ENCODE assay signal across 16 cellular contexts in the genomic region with DNA sequence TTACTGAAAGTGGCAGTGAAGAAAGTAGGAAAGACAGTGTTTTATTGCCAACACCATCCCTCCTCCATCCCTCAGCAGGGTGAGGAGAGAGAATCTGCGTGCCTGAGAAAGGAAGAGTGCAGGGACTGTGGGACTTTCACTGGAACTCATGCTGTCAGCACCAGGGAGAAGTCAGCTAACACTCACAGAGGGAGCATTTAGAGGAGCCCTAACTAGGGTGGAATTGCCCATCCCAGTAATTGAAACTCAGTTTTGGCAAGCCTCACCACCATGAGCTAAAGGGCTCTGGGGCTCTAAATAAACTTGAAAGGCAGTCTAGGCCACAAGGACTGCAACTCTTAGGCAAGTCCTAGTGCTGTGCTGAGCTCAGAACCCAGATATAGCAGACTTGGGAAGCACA.
DNase-seq lines count a peak whose midpoint lies in the region; ATAC-seq and TF ChIP-seq lines count a peak whose summit lies in the region.
"Had no signal": no experiment of that assay in that cellular context is flagged by ENCODE, and none has a peak within 500 bp of the region (broad histone marks: within the 10 kb centered on the region; RNA-seq: fewer than 3 reads in every experiment).

No MANE protein-coding gene starts in this region.

- no peak overlapping the region for H3K9ac ChIP-seq in DND-41 (ENCODE audit: low read depth, low read length)

- H3K4me2 ChIP-seq in DND-41 (ENCODE audit: insufficient read depth, low read length), result no peak overlapping the region

- H3K27me3 ChIP-seq in DND-41 (ENCODE audit: insufficient read depth, low read length, poor library complexity) (no peaks in the 10 kb centered on the region), left lung (no peaks in the 10 kb centered on the region), right cardiac atrium (ENCODE audit: control insufficient read depth, insufficient read depth) (no peaks in the 10 kb centered on the region)
- H3K27me3 ChIP-seq: BE2C had no signal

- in situ Hi-C loops in GM13976 (cut with MboI; ENCODE audit: low sequenced_read_pairs, unreplicated experiment), result no loop called here

- H4K20me1 ChIP-seq in DND-41 (ENCODE audit: insufficient read depth, low read length), result no peaks in the 10 kb centered on the region

- WGBS in right cardiac atrium, result 40% methylated on average over 1 of the region's 1 CpG

- H3K4me3 ChIP-seq in DND-41 (ENCODE audit: low read depth in 1 of 2, low read length in 2 of 2) (no peak overlapping the region), choroid plexus epithelial cell (ENCODE audit: low read depth, low read length) (no peak overlapping the region), fibroblast of the aortic adventitia (ENCODE audit: low read depth, low read length) (no peak overlapping the region), left lung (no peak overlapping the region), right cardiac atrium (ENCODE audit: low read length) (no peak overlapping the region)

- intact Hi-C loops in left lung (cut with DNase I), result no loop called here
- intact Hi-C loops in right cardiac atrium (cut with DNase I), result no loop called here

- peak overlapping the region; percentile 58 for H3K27ac ChIP-seq in DND-41 (ENCODE audit: low read length)
- H3K27ac ChIP-seq in left lung, result no peak overlapping the region
- H3K27ac ChIP-seq in right cardiac atrium (ENCODE audit: low read length), result no peak overlapping the region
- H3K27ac ChIP-seq: C4-2B had no signal

- peak; percentile 7; the same call in 1 of the 3 replicates for ATAC-seq in DND-41 (ENCODE audit: insufficient read depth, low read depth)
- ATAC-seq in left lung, result no peak
- ATAC-seq in right cardiac atrium, result no peak

- peak overlapping the region; percentile 32 for H2AFZ ChIP-seq in DND-41 (ENCODE audit: low read depth, low read length)

- H3K36me3 ChIP-seq in DND-41 (ENCODE audit: insufficient read depth, low read length) (no peaks in the 10 kb centered on the region), left lung (no peaks in the 10 kb centered on the region)
- H3K36me3 ChIP-seq: BE2C had no signal

- H3K79me2 ChIP-seq in DND-41 (ENCODE audit: insufficient read depth, low read length), result no peaks in the 10 kb centered on the region

- DNase-seq in DND-41 (no peak), choroid plexus epithelial cell (ENCODE audit: low read depth) (peak; percentile 24), fibroblast of the aortic adventitia (ENCODE audit: low read depth) (peak; percentile 35), left lung (no peak), GM13976 (ENCODE audit: low spot score) (no peak), RPMI8226 (no peak), right cardiac atrium (no peak)
- DNase-seq: ACHN; BE2C; CD4-positive, alpha-beta memory T cell; DMS153; DMS79 treated with DMSO at 0.1 percent for 48 hours; H7; Kasumi-1; KBM-7 had no signal

- H3K9me3 ChIP-seq in DND-41 (ENCODE audit: insufficient read depth, low read length, severe bottlenecking) (peaks cover 8% of the 10 kb centered on the region), left lung (peaks cover 0 to 8% of the 10 kb centered on the region in 2 donors), right cardiac atrium (ENCODE audit: control insufficient read depth, low read length) (peaks cover 2% of the 10 kb centered on the region)
- H3K9me3 ChIP-seq: BE2C had no signal

- H3K4me1 ChIP-seq in DND-41 (ENCODE audit: insufficient read depth, low read length) (peaks cover 28% of the 10 kb centered on the region), left lung (no peaks in the 10 kb centered on the region), right cardiac atrium (ENCODE audit: control insufficient read depth, insufficient read depth, low read length) (no peaks in the 10 kb centered on the region)
- H3K4me1 ChIP-seq: BE2C had no signal

- TF ChIP-seq CTCF in DND-41 (IDR thresholded peaks at IDR 0.05; ENCODE audit: borderline replicate concordance, extremely low read depth, low read length, poor library complexity, severe bottlenecking) (no peak), choroid plexus epithelial cell (conservative IDR thresholded peaks at IDR 0.05; ENCODE audit: low read depth, low read length) (no peak), fibroblast of the aortic adventitia (IDR thresholded peaks at IDR 0.05; ENCODE audit: insufficient read depth, low read length) (no peak), left lung (IDR thresholded peaks at IDR 0.05) (no peak), GM13976 (IDR thresholded peaks at IDR 0.05; ENCODE audit: borderline replicate concordance, control extremely low read depth, extremely low read depth, insufficient read depth, missing control alignments) (no peak)

Comparison
In these comparisons a context has a peak if more than half of its experiments do, and no peak if none do; other contexts are left out.
1. DNase-seq: peak in choroid plexus epithelial cell (single experiment) and fibroblast of the aortic adventitia (single experiment); none in DND-41 (single experiment), left lung (0 of 2), GM13976 (single experiment), RPMI8226 (single experiment) and right cardiac atrium (0 of 3).